Comparison of ENCODE assay signal across 19 cellular contexts in the genomic region with DNA sequence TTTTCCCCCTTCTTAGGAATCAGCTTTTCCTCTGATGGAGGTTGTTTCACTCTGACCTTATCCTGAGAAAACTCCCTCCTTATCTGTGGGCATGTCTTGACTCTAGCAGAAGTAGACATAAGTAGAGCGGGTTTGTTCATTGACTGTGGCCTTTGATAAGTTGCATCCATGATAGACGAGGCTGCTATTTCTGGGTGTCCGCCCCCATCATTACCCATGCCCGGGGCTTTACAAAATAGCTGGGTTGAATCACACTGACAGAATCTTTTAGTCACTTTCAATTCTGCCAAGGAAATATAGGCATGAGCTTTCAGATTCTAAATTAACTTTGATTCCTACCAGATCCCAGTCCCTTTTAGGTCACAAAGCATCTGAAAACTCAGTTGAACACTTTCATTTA.
DNase-seq lines count a peak whose midpoint lies in the region; ATAC-seq and TF ChIP-seq lines count a peak whose summit lies in the region.
"Had no signal": no experiment of that assay in that cellular context is flagged by ENCODE, and none has a peak within 500 bp of the region (broad histone marks: within the 10 kb centered on the region; RNA-seq: fewer than 3 reads in every experiment).

No MANE protein-coding gene starts in this region.

- no peak for DNase-seq in stimulated activated naive CD8-positive, alpha-beta T cell treated with anti-CD3 and anti-CD28 coated beads, Interleukin-15, Interleukin-2, amounts not matched to agents 100 U/mL and 50 U/mL, for 24 hours
- no peak for DNase-seq in stimulated activated naive CD8-positive, alpha-beta T cell treated with anti-CD3 and anti-CD28 coated beads, Interleukin-15, amount 100 ng/mL, for 72 hours
- DNase-seq in epithelial cell of esophagus (ENCODE audit: low read depth) (peak; percentile 65), progenitor cell of endocrine pancreas (ENCODE audit: low spot score, unreplicated experiment) (no peak), Peyer's patch (no peak), putamen (ENCODE audit: low spot score) (no peak)
- DNase-seq in activated CD4-positive, CD25-positive, alpha-beta regulatory T cell (lab: John Stamatoyannopoulos, UW), result no peak
- DNase-seq: activated CD8-positive, alpha-beta memory T cell treated with anti-CD3 and anti-CD28 coated beads, Interleukin-2, amount 50 U/mL, for 48 hours; activated naive CD4-positive, alpha-beta T cell treated with anti-CD3 and anti-CD28 coated beads, Interleukin-2, amount 10 ng/mL, durations not matched to agents 7 days and 5 days; Caco-2; NCI-H1092 treated with DMSO at 0.1 percent for 48 hours; spleen; uterus had no signal

- H3K27ac Mint-ChIP-seq in stimulated activated naive CD8-positive, alpha-beta T cell treated with anti-CD3 and anti-CD28 coated beads, Interleukin-15, amount 100 ng/mL, for 72 hours, result no peak overlapping the region
- H3K27ac Mint-ChIP-seq in progenitor cell of endocrine pancreas, result no peak overlapping the region
- H3K27ac Mint-ChIP-seq: activated naive CD4-positive, alpha-beta T cell treated with anti-CD3 and anti-CD28 coated beads, Interleukin-2, amount 10 ng/mL, durations not matched to agents 7 days and 5 days; IgD-negative memory B cell; stimulated activated memory B cell treated with anti-CD40 and anti-IgM and Interleukin-4, amounts not matched to agents 10 μg/mL and 1 μg/mL and 100 μg/mL, for 72 hours; T-helper 1 cell treated with Interleukin-12 subunit alpha and Interleukin-12 subunit beta and Interleukin-4 antibody, amounts not matched to agents 30 μg/mL and 1 μg/mL, for 36 hours had no signal

- TF ChIP-seq CTCF in epithelial cell of esophagus (IDR thresholded peaks at IDR 0.05; ENCODE audit: insufficient read depth, low read depth, low read length, missing control alignments) (no peak), progenitor cell of endocrine pancreas (IDR thresholded peaks at IDR 0.05; ENCODE audit: unreplicated experiment) (no peak), Peyer's patch (IDR thresholded peaks at IDR 0.05) (no peak)

- H3K9me3 Mint-ChIP-seq in stimulated activated naive CD8-positive, alpha-beta T cell treated with anti-CD3 and anti-CD28 coated beads, Interleukin-15, amount 100 ng/mL, for 72 hours, result no peaks in the 10 kb centered on the region
- peaks cover 4% of the 10 kb centered on the region for H3K9me3 Mint-ChIP-seq in progenitor cell of endocrine pancreas (ENCODE audit: low read depth)
- H3K9me3 Mint-ChIP-seq: activated naive CD4-positive, alpha-beta T cell treated with anti-CD3 and anti-CD28 coated beads, Interleukin-2, amount 10 ng/mL, durations not matched to agents 7 days and 5 days; IgD-negative memory B cell; stimulated activated memory B cell treated with anti-CD40 and anti-IgM and Interleukin-4, amounts not matched to agents 10 μg/mL and 1 μg/mL and 100 μg/mL, for 72 hours; T-helper 1 cell treated with Interleukin-12 subunit alpha and Interleukin-12 subunit beta and Interleukin-4 antibody, amounts not matched to agents 30 μg/mL and 1 μg/mL, for 36 hours had no signal

- peaks cover 25% of the 10 kb centered on the region for H3K27me3 Mint-ChIP-seq in stimulated activated naive CD8-positive, alpha-beta T cell treated with anti-CD3 and anti-CD28 coated beads, Interleukin-15, amount 100 ng/mL, for 72 hours
- no peaks in the 10 kb centered on the region for H3K27me3 Mint-ChIP-seq in progenitor cell of endocrine pancreas
- H3K27me3 Mint-ChIP-seq: stimulated activated memory B cell treated with anti-CD40 and anti-IgM and Interleukin-4, amounts not matched to agents 10 μg/mL and 1 μg/mL and 100 μg/mL, for 72 hours had no signal

- H3K4me1 ChIP-seq in mesodermal cell (ENCODE audit: control insufficient read depth, insufficient read depth, low read length, poor library complexity, severe bottlenecking), result peaks cover 12% of the 10 kb centered on the region
- H3K4me1 ChIP-seq in Peyer's patch, result no peaks in the 10 kb centered on the region
- H3K4me1 ChIP-seq: Caco-2, spleen, uterus had no signal

- H3K4me3 ChIP-seq in epithelial cell of esophagus (ENCODE audit: low read length), result no peak overlapping the region
- no peak overlapping the region for H3K4me3 ChIP-seq in mesodermal cell (ENCODE audit: extremely low read depth, insufficient read depth, low read length, poor library complexity, severe bottlenecking)
- H3K4me3 ChIP-seq in Peyer's patch, result no peak overlapping the region
- H3K4me3 ChIP-seq: hepatocyte, spleen, uterus had no signal

- 84 to 90% methylated on average over 3 of the region's 4 CpGs for WGBS in mesodermal cell (ENCODE audit: insufficient coverage in 2 of 2), 2 experiments

- peaks cover 1% of the 10 kb centered on the region for H3K36me3 Mint-ChIP-seq in progenitor cell of endocrine pancreas (ENCODE audit: insufficient read depth)
- H3K36me3 Mint-ChIP-seq: activated naive CD4-positive, alpha-beta T cell treated with anti-CD3 and anti-CD28 coated beads, Interleukin-2, amount 10 ng/mL, durations not matched to agents 7 days and 5 days; IgD-negative memory B cell; stimulated activated memory B cell treated with anti-CD40 and anti-IgM and Interleukin-4, amounts not matched to agents 10 μg/mL and 1 μg/mL and 100 μg/mL, for 72 hours had no signal

- H3K27me3 ChIP-seq in Peyer's patch, result no peaks in the 10 kb centered on the region
- H3K27me3 ChIP-seq: hepatocyte, uterus had no signal

- H3K9me3 ChIP-seq in mesodermal cell (ENCODE audit: control insufficient read depth, low read length) (no peaks in the 10 kb centered on the region), Peyer's patch (no peaks in the 10 kb centered on the region)
- H3K9me3 ChIP-seq: Caco-2, spleen, uterus had no signal

- peak overlapping the region; percentile 69 for H3K27ac ChIP-seq in mesodermal cell (ENCODE audit: low read depth, low read length, severe bottlenecking)
- H3K27ac ChIP-seq in Peyer's patch, result no peak overlapping the region
- H3K27ac ChIP-seq: hepatocyte, spleen, uterus had no signal

- H3K4me3 Mint-ChIP-seq in stimulated activated naive CD8-positive, alpha-beta T cell treated with anti-CD3 and anti-CD28 coated beads, Interleukin-15, amount 100 ng/mL, for 72 hours, result no peak overlapping the region
- H3K4me3 Mint-ChIP-seq in progenitor cell of endocrine pancreas (ENCODE audit: low read depth), result no peak overlapping the region
- H3K4me3 Mint-ChIP-seq: activated naive CD4-positive, alpha-beta T cell treated with anti-CD3 and anti-CD28 coated beads, Interleukin-2, amount 10 ng/mL, durations not matched to agents 7 days and 5 days; stimulated activated memory B cell treated with anti-CD40 and anti-IgM and Interleukin-4, amounts not matched to agents 10 μg/mL and 1 μg/mL and 100 μg/mL, for 72 hours; T-helper 1 cell treated with Interleukin-12 subunit alpha and Interleukin-12 subunit beta and Interleukin-4 antibody, amounts not matched to agents 30 μg/mL and 1 μg/mL, for 36 hours had no signal

- TF ChIP-seq POLR2A in Peyer's patch (IDR thresholded peaks at IDR 0.05), result no peak

- H3K36me3 ChIP-seq in mesodermal cell (ENCODE audit: control insufficient read depth, insufficient read depth, low read length) (no peaks in the 10 kb centered on the region), Peyer's patch (no peaks in the 10 kb centered on the region)
- H3K36me3 ChIP-seq: spleen, uterus had no signal

- ATAC-seq in stimulated activated naive CD8-positive, alpha-beta T cell treated with anti-CD3 and anti-CD28 coated beads, Interleukin-15, Interleukin-2, amounts not matched to agents 100 U/mL and 50 U/mL, for 24 hours, result peak; percentile 59
- ATAC-seq in stimulated activated naive CD8-positive, alpha-beta T cell treated with anti-CD3 and anti-CD28 coated beads, Interleukin-15, amount 100 ng/mL, for 72 hours, result no peak
- ATAC-seq: activated CD4-positive, CD25-positive, alpha-beta regulatory T cell treated with anti-CD3 and anti-CD28 coated beads, Interleukin-2, amount 50 U/mL, for 24 hours; stimulated activated memory B cell treated with anti-CD40 and anti-IgM and Interleukin-4, amounts not matched to agents 10 μg/mL and 1 μg/mL and 100 μg/mL, for 72 hours had no signal

- no peaks in the 10 kb centered on the region for H3K4me1 Mint-ChIP-seq in stimulated activated naive CD8-positive, alpha-beta T cell treated with anti-CD3 and anti-CD28 coated beads, Interleukin-15, amount 100 ng/mL, for 72 hours
- H3K4me1 Mint-ChIP-seq in progenitor cell of endocrine pancreas (ENCODE audit: low read depth), result no peaks in the 10 kb centered on the region
- H3K4me1 Mint-ChIP-seq: activated naive CD4-positive, alpha-beta T cell treated with anti-CD3 and anti-CD28 coated beads, Interleukin-2, amount 10 ng/mL, durations not matched to agents 7 days and 5 days; IgD-negative memory B cell; stimulated activated memory B cell treated with anti-CD40 and anti-IgM and Interleukin-4, amounts not matched to agents 10 μg/mL and 1 μg/mL and 100 μg/mL, for 72 hours had no signal
